Comparison of ENCODE assay signal across 16 cellular contexts in genomic region chr2:95353055-95353575, GRCh38. TPM values are rescaled to one million over a fixed set of nuclear protein-coding genes. Genes with fewer than 3 reads are reported as not detected.
"Had no signal": no experiment of that assay in that cellular context is flagged by ENCODE, and none has a peak within 500 bp of the region (broad histone marks: within the 10 kb centered on the region; RNA-seq: fewer than 3 reads in every experiment).

No MANE protein-coding gene starts in this region.

- H3K36me3 ChIP-seq: cardiac muscle cell, neutrophil, suprapubic skin, upper lobe of right lung had no signal

- ATAC-seq: activated CD8-positive, alpha-beta T cell treated with anti-CD3 and anti-CD28 coated beads, Interleukin-2, amount 10 ng/mL, durations not matched to agents 7 days and 5 days; naive thymus-derived CD4-positive, alpha-beta T cell; stimulated activated naive CD8-positive, alpha-beta T cell treated with anti-CD3 and anti-CD28 coated beads, Interleukin-15, Interleukin-2, amounts not matched to agents 100 U/mL and 50 U/mL, for 24 hours; upper lobe of right lung had no signal

- FAIRE-seq: frontal cortex had no signal

- DNase-seq: activated CD4-positive, alpha-beta T cell treated with anti-CD3 and anti-CD28 coated beads, Interleukin-2, amount 10 ng/mL, durations not matched to agents 24 days and 14 days; activated CD8-positive, alpha-beta T cell treated with anti-CD3 and anti-CD28 coated beads, Interleukin-2, amount 10 ng/mL, durations not matched to agents 7 days and 5 days; activated naive CD4-positive, alpha-beta T cell treated with Interleukin-2 at 50 U/mL for 16 hours; activated naive CD8-positive, alpha-beta T cell treated with anti-CD3 and anti-CD28 coated beads, Interleukin-2, amount 10 ng/mL, durations not matched to agents 7 days and 5 days; amygdala; mesenchymal stem cell; stimulated activated naive CD8-positive, alpha-beta T cell treated with anti-CD3 and anti-CD28 coated beads, Interleukin-15, Interleukin-2, amounts not matched to agents 100 U/mL and 50 U/mL, for 24 hours; T-helper 1 cell had no signal

- H3K9me3 ChIP-seq: neutrophil, suprapubic skin, upper lobe of right lung had no signal

- H3K27ac ChIP-seq: cardiac muscle cell, dorsolateral prefrontal cortex, neutrophil, suprapubic skin, upper lobe of right lung had no signal

- H3K27me3 ChIP-seq: dorsolateral prefrontal cortex, suprapubic skin, upper lobe of right lung had no signal

- H3K4me3 ChIP-seq: cardiac muscle cell, dorsolateral prefrontal cortex, suprapubic skin, upper lobe of right lung had no signal

- H3K4me1 ChIP-seq: upper lobe of right lung had no signal

RNA-seq across cellular contexts. Expression of gene KCNIP3, which starts 56.0 kb away (rescaled TPM):
- total RNA-seq: activated CD4-positive, alpha-beta T cell treated with anti-CD3 and anti-CD28 coated beads, Interleukin-2, amount 10 ng/mL, durations not matched to agents 24 days and 14 days; activated CD8-positive, alpha-beta T cell treated with anti-CD3 and anti-CD28 coated beads, Interleukin-2, amount 10 ng/mL, durations not matched to agents 7 days and 5 days; activated naive CD8-positive, alpha-beta T cell treated with anti-CD3 and anti-CD28 coated beads, Interleukin-2, amount 10 ng/mL, durations not matched to agents 7 days and 5 days; activated T-helper 1 cell treated with anti-CD3 and anti-CD28 coated beads, Interleukin-12 subunit alpha, Interleukin-12 subunit beta, Interleukin-2, Interleukin-4 antibody, amounts not matched to agents 30 ng/mL and 10 ng/mL and 1 ng/mL, durations not matched to agents 14 hours and 24 hours and 36 hours had no signal
- polyA plus RNA-seq: naive thymus-derived CD4-positive, alpha-beta T cell had no signal
